In the genomic region with DNA sequence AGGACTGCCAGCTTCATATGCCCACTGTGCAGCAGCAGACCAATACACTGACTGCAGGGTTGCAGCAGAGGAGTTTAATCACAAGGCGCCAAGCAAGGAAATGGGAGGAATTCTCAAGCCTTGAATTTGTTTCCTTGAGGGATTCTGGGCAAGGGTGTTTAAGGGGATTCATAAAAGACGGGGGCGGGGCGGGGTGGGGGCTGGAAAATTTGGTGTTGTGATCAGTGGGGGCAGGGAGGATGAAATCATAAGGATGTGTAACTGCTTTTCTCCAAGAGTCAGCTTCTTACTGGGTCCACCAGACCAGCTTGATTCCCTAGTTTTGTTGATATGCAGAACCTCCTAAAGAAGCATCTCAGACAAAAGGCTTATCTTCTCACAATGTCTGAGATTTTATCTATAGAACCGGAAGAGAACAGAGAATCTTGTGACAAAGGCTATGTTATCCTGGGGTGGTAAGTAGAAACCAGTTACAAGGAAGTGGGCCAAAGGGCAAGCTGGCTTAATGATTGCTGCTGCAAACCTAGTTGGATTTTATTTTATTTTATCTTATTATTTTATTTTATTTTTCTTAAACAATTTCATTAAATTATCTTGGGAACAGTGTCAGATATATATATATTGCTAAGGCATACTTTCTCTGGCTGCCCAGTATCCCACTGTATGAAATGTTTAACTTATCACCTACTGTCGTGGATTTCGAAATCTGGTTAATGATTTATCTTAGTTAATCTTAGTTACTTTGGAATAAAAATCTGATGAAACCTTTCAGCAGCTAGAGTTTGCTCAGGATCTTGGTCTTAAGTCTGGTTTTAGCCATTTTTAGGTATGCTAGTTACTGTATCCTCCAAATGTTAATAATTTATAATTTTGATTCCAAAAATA, we compare ENCODE assay signal across 17 cellular contexts.
DNase-seq lines count a peak whose midpoint lies in the region; ATAC-seq and TF ChIP-seq lines count a peak whose summit lies in the region.
"Had no signal": no experiment of that assay in that cellular context is flagged by ENCODE, and none has a peak within 500 bp of the region (broad histone marks: within the 10 kb centered on the region; RNA-seq: fewer than 3 reads in every experiment).

No MANE protein-coding gene starts in this region.

- H3K4me1 Mint-ChIP-seq in neural progenitor cell = peaks cover 15% of the 10 kb centered on the region

- H3K27me3 ChIP-seq in neural progenitor cell = no peaks in the 10 kb centered on the region
- H3K27me3 ChIP-seq: brain microvascular endothelial cell, Peyer's patch had no signal

- no peaks in the 10 kb centered on the region for H3K79me2 ChIP-seq in neural progenitor cell (ENCODE audit: low read depth)

- no peaks in the 10 kb centered on the region for H3K9me3 ChIP-seq in neural progenitor cell (ENCODE audit: low read depth)
- H3K9me3 ChIP-seq: Peyer's patch had no signal

- peak overlapping the region; percentile 59 for H2AFZ ChIP-seq in neural progenitor cell (replicated peaks)

- H3K4me3 Mint-ChIP-seq in neural progenitor cell = peak overlapping the region; percentile 63
- H3K4me3 Mint-ChIP-seq: activated CD4-positive, alpha-beta memory T cell treated with anti-CD3 and anti-CD28 coated beads, Interleukin-2, amount 10 ng/mL, durations not matched to agents 7 days and 5 days; activated naive CD8-positive, alpha-beta T cell treated with anti-CD3 and anti-CD28 coated beads for 36 hours had no signal

- H3K4me2 ChIP-seq in neural progenitor cell = peak overlapping the region; percentile 56

- H3K4me1 ChIP-seq in neural progenitor cell = peaks cover 28% of the 10 kb centered on the region
- H3K4me1 ChIP-seq: Peyer's patch had no signal

- H3K36me3 ChIP-seq in neural progenitor cell = no peaks in the 10 kb centered on the region
- H3K36me3 ChIP-seq: brain microvascular endothelial cell, Peyer's patch had no signal

- DNase-seq in ELF-1 (ENCODE audit: low read depth, low spot score) (peak; percentile 50), UCSD-AML1 (lab: John Stamatoyannopoulos, UW; ENCODE audit: unreplicated experiment) (peak; percentile 6), iPS-NIHi7 (ENCODE audit: extremely low spot score) (peak; percentile 12), neural progenitor cell (ENCODE audit: low spot score) (peak; percentile 55), GF-D8 (lab: John Stamatoyannopoulos, UW) (no peak)
- no peak for DNase-seq in activated CD4-positive, CD25-positive, alpha-beta regulatory T cell treated with anti-CD3 and anti-CD28 coated beads, Interleukin-2, amount 50 U/mL, for 72 hours
- DNase-seq: activated CD4-positive, alpha-beta memory T cell treated with anti-CD3 and anti-CD28 coated beads, Interleukin-2, amount 10 ng/mL, durations not matched to agents 7 days and 5 days; activated naive CD8-positive, alpha-beta T cell treated with anti-CD3 and anti-CD28 coated beads for 36 hours; brain microvascular endothelial cell; GOT3; NCI-H146; Peyer's patch; stimulated activated CD4-positive, alpha-beta T cell treated with anti-CD3 and anti-CD28 coated beads, Interleukin-1b, Interleukin-23, amount 100 ng/mL, for 48 hours had no signal

- no peaks in the 10 kb centered on the region for H4K20me1 ChIP-seq in neural progenitor cell (ENCODE audit: low read depth)

- H3K9ac ChIP-seq in neural progenitor cell = no peak overlapping the region

- peak overlapping the region; percentile 24 for H3K4me3 ChIP-seq in neural progenitor cell
- H3K4me3 ChIP-seq: Peyer's patch had no signal

- peak overlapping the region; percentile 66 for H3K27ac ChIP-seq in neural progenitor cell
- H3K27ac ChIP-seq: brain microvascular endothelial cell had no signal

- H3K27ac Mint-ChIP-seq in neural progenitor cell = peak overlapping the region; percentile 96
- H3K27ac Mint-ChIP-seq: activated CD4-positive, alpha-beta memory T cell treated with anti-CD3 and anti-CD28 coated beads, Interleukin-2, amount 10 ng/mL, durations not matched to agents 7 days and 5 days; activated naive CD8-positive, alpha-beta T cell treated with anti-CD3 and anti-CD28 coated beads for 36 hours had no signal

- no peak for ATAC-seq in HG03108 (IDR thresholded peaks at IDR 0.05; ENCODE audit: unreplicated experiment)
- no peak for ATAC-seq in GM21576 (IDR thresholded peaks at IDR 0.05; ENCODE audit: unreplicated experiment)
- ATAC-seq: esophagus mucosa, sciatic nerve had no signal

- H3K9me3 Mint-ChIP-seq in neural progenitor cell = no peaks in the 10 kb centered on the region
- H3K9me3 Mint-ChIP-seq: activated CD4-positive, alpha-beta memory T cell treated with anti-CD3 and anti-CD28 coated beads, Interleukin-2, amount 10 ng/mL, durations not matched to agents 7 days and 5 days; activated naive CD8-positive, alpha-beta T cell treated with anti-CD3 and anti-CD28 coated beads for 36 hours had no signal

- no peaks in the 10 kb centered on the region for H3K27me3 Mint-ChIP-seq in neural progenitor cell (ENCODE audit: insufficient read depth, low read depth)
- H3K27me3 Mint-ChIP-seq: activated CD4-positive, alpha-beta memory T cell treated with anti-CD3 and anti-CD28 coated beads, Interleukin-2, amount 10 ng/mL, durations not matched to agents 7 days and 5 days; activated naive CD8-positive, alpha-beta T cell treated with anti-CD3 and anti-CD28 coated beads for 36 hours had no signal

- TF ChIP-seq CTCF in neural progenitor cell (IDR thresholded peaks at IDR 0.05) = no peak

- no peaks in the 10 kb centered on the region for H3F3A ChIP-seq in neural progenitor cell (ENCODE audit: low read depth)

- H3K36me3 Mint-ChIP-seq in neural progenitor cell = no peaks in the 10 kb centered on the region
- H3K36me3 Mint-ChIP-seq: activated naive CD8-positive, alpha-beta T cell treated with anti-CD3 and anti-CD28 coated beads for 36 hours had no signal

Comparison
In these comparisons a context has a peak if more than half of its experiments do, and no peak if none do; other contexts are left out.
1. DNase-seq: peak in ELF-1 (single experiment), UCSD-AML1 (single experiment), iPS-NIHi7 (single experiment) and neural progenitor cell (single experiment); none in activated CD4-positive, CD25-positive, alpha-beta regulatory T cell treated with anti-CD3 and anti-CD28 coated beads, Interleukin-2, amount 50 U/mL, for 72 hours (single experiment) and GF-D8 (single experiment).